17 cellular contexts compared by ENCODE assay signal in genomic region chr10:26642896-26643653, GRCh38.
"Had no signal": no experiment of that assay in that cellular context is flagged by ENCODE, and none has a peak within 500 bp of the region (broad histone marks: within the 10 kb centered on the region; RNA-seq: fewer than 3 reads in every experiment).

No MANE protein-coding gene starts in this region.

- H3K4me1 ChIP-seq: body of pancreas had no signal

- H3K27me3 ChIP-seq: body of pancreas had no signal

- DNase-seq: activated CD4-positive, alpha-beta T cell treated with anti-CD3 and anti-CD28 coated beads, Interleukin-2, amount 50 U/mL, for 1 hour; activated CD8-positive, alpha-beta memory T cell treated with anti-CD3 and anti-CD28 coated beads for 24 hours; activated naive CD8-positive, alpha-beta T cell treated with anti-CD3 and anti-CD28 coated beads for 36 hours; amygdala; body of pancreas; central memory CD4-positive, alpha-beta T cell; effector CD4-positive, alpha-beta T cell; foreskin fibroblast; glutamatergic neuron; hypothalamus; kidney glomerular epithelial cell; occipital lobe; stimulated activated CD4-positive, alpha-beta T cell treated with anti-CD3 and anti-CD28 coated beads, Interleukin-4, amount 100 ng/mL, for 24 hours; stimulated activated naive CD4-positive, alpha-beta T cell treated with Interleukin-2 at 50 U/mL for 16 hours had no signal

- H3K4me1 Mint-ChIP-seq: nephron had no signal

- H3K36me3 Mint-ChIP-seq: activated naive CD8-positive, alpha-beta T cell treated with anti-CD3 and anti-CD28 coated beads for 36 hours had no signal

- H3K9me3 ChIP-seq: body of pancreas had no signal

- H3K27ac ChIP-seq: body of pancreas, coronary artery, skin epidermis had no signal

- ATAC-seq: body of pancreas had no signal

- H3K9me3 Mint-ChIP-seq: activated naive CD8-positive, alpha-beta T cell treated with anti-CD3 and anti-CD28 coated beads for 36 hours; nephron had no signal

- H3K27ac Mint-ChIP-seq: activated naive CD8-positive, alpha-beta T cell treated with anti-CD3 and anti-CD28 coated beads for 36 hours; nephron had no signal

- H3K4me3 Mint-ChIP-seq: activated naive CD8-positive, alpha-beta T cell treated with anti-CD3 and anti-CD28 coated beads for 36 hours; nephron had no signal

- H3K4me3 ChIP-seq: body of pancreas, coronary artery, skin epidermis had no signal

- H3K27me3 Mint-ChIP-seq: activated naive CD8-positive, alpha-beta T cell treated with anti-CD3 and anti-CD28 coated beads for 36 hours had no signal
